23 cellular contexts compared by ENCODE assay signal in the genomic region with DNA sequence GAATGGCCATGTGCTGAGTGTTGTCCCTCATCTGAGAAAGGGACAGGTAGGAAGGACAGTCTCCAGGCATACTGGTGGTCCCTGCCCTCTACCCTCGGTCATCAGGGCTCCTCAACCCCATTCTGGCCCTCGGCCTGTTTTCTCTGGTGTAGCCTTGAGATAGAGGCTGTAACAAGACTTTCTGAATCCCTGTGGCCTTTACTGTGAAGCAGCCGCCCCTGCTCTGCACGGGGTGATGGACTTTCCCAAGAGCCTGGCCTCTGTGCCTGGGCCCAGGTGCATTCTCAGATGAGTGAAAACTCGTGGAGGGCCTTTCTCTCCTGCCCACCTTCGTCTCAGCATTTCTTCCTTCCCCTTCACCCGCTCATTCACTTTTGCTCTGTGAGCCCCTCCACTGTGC. TPM values are rescaled to one million over a fixed set of nuclear protein-coding genes. Genes with fewer than 3 reads are reported as not detected.
DNase-seq lines count a peak whose midpoint lies in the region; ATAC-seq, FAIRE-seq and TF ChIP-seq lines count a peak whose summit lies in the region.
"Had no signal": no experiment of that assay in that cellular context is flagged by ENCODE, and none has a peak within 500 bp of the region (broad histone marks: within the 10 kb centered on the region; RNA-seq: fewer than 3 reads in every experiment).

No MANE protein-coding gene starts in this region.

- H3K4me3 ChIP-seq in KMS-11 (IDR thresholded peaks at IDR 0.05; ENCODE audit: insufficient read depth, low read depth, low read length) (no peak overlapping the region), K562 (no peak overlapping the region), psoas muscle (no peak overlapping the region)
- H3K4me3 ChIP-seq: GM23248 had no signal

- WGBS in K562 (ENCODE audit: insufficient coverage, low coverage, missing lambda C conversion rate) = 8% methylated on average over 5 of the region's 7 CpGs
- WGBS in psoas muscle, 3 donors = 77 to 83% (median 80%) methylated on average over 7 of the region's 7 CpGs

- no peaks in the 10 kb centered on the region for H3K4me1 Mint-ChIP-seq in stimulated activated effector memory CD8-positive, alpha-beta T cell treated with anti-CD3 and anti-CD28 coated beads, Interleukin-12 subunit alpha, Interleukin-12 subunit beta, amount 100 ng/mL, for 72 hours
- no peaks in the 10 kb centered on the region for H3K4me1 Mint-ChIP-seq in MCF 10A (ENCODE audit: insufficient read depth, unreplicated experiment)
- H3K4me1 Mint-ChIP-seq: CD4-positive, CD25-positive, alpha-beta regulatory T cell had no signal

- intact Hi-C loops in K562 (cut with micrococcal nuclease) = no loop called here
- intact Hi-C loops in psoas muscle (cut with DNase I) = no loop called here
- intact Hi-C loops in MCF 10A (cut with micrococcal nuclease) = no loop called here

- no peak for TF ChIP-seq POLR2A in K562 (conservative IDR thresholded peaks at IDR 0.05)

- H3K9me3 ChIP-seq in K562 (replicated peaks; ENCODE audit: control insufficient read depth, insufficient read depth, low read depth, low read length) = no peaks in the 10 kb centered on the region
- no peaks in the 10 kb centered on the region for H3K9me3 ChIP-seq in psoas muscle
- H3K9me3 ChIP-seq: Caco-2 had no signal

- no peak for FAIRE-seq in K562 (lab: Jason Lieb, UNC)
- FAIRE-seq: G401.6, GM12892 had no signal

- H2AFZ ChIP-seq in KMS-11 (ENCODE audit: low read depth) = peak overlapping the region; percentile 2; the same call in 1 of the 2 replicates
- H2AFZ ChIP-seq in K562 (ENCODE audit: low read depth, low read length) = no peak overlapping the region
- H2AFZ ChIP-seq: GM23248 had no signal

- no peaks in the 10 kb centered on the region for H4K20me1 ChIP-seq in KMS-11 (ENCODE audit: insufficient read depth)
- H4K20me1 ChIP-seq in K562 (replicated peaks; ENCODE audit: control insufficient read depth, insufficient read depth, low read length) = no peaks in the 10 kb centered on the region

- H3K4me1 ChIP-seq in KMS-11 (ENCODE audit: low read depth, poor library complexity, severe bottlenecking) (no peaks in the 10 kb centered on the region), K562 (replicated peaks in 1 of 2; ENCODE audit: control insufficient read depth in 2 of 2, insufficient read depth in 2 of 2, low read length in 2 of 2) (no peaks in the 10 kb centered on the region), psoas muscle (peaks cover 30% of the 10 kb centered on the region)

- H3K36me3 ChIP-seq in KMS-11 (ENCODE audit: insufficient read depth) (no peaks in the 10 kb centered on the region), K562 (ENCODE audit: control insufficient read depth, insufficient read depth, low read length) (no peaks in the 10 kb centered on the region), psoas muscle (ENCODE audit: insufficient read depth in 1 of 2, low read depth in 1 of 2) (no peaks in the 10 kb centered on the region)

- in situ Hi-C loops in K562 (cut with MboI) = no loop called here

- POLR2A ChIA-PET in K562 (lab: Yijun Ruan, JAX) = interaction anchor here (0.5 kb wide), 1 partner anchor 10 kb away, joined by 4 read pairs; no protein-coding TSS in a partner anchor
- POLR2A ChIA-PET in MCF 10A (lab: Yijun Ruan, JAX) = interaction anchor here (1.1 kb wide), 2 partner anchors 25 to 63 kb away, joined by 3 to 5 read pairs; no protein-coding TSS in a partner anchor

- peak; percentile 23; the same call in 2 of the 3 replicates for ATAC-seq in K562
- ATAC-seq in psoas muscle = no peak
- ATAC-seq in stimulated activated effector memory CD8-positive, alpha-beta T cell treated with anti-CD3 and anti-CD28 coated beads, Interleukin-12 subunit alpha, Interleukin-12 subunit beta, amount 100 ng/mL, for 72 hours = no peak
- ATAC-seq: CD8-positive, alpha-beta T cell; HCT116 had no signal

- no peak for TF ChIP-seq RAD21 in K562 (CRISPR knock-in tag; conservative IDR thresholded peaks at IDR 0.05 in 1 of 2, IDR thresholded peaks at IDR 0.05 in 1 of 2)

- no peak overlapping the region for H3K9ac ChIP-seq in KMS-11
- H3K9ac ChIP-seq in K562 (ENCODE audit: insufficient read depth in 1 of 2, low read depth in 2 of 2, low read length in 2 of 2) = no peak overlapping the region
- H3K9ac ChIP-seq: GM23248 had no signal

- TF ChIP-seq CTCF in KMS-11 (conservative IDR thresholded peaks at IDR 0.05; ENCODE audit: low read depth, low read length) (no peak), K562 (IDR thresholded peaks at IDR 0.05 in 2 of 3, conservative IDR thresholded peaks at IDR 0.05 in 1 of 3; ENCODE audit: insufficient read depth in 2 of 3, low read depth in 1 of 3, low read length in 3 of 3) (no peak), psoas muscle (IDR thresholded peaks at IDR 0.05) (no peak), MCF 10A (IDR thresholded peaks at IDR 0.05; ENCODE audit: unreplicated experiment) (no peak)

- CTCF ChIA-PET in K562 (lab: Yijun Ruan, JAX; ENCODE audit: low intra/inter-chr PET ratio) (no interaction called here), MCF 10A (lab: Yijun Ruan, JAX) (interaction anchor here (0.7 to 7.8 kb wide), 8 partner anchors 11 to 107 kb away, joined by 3 to 123 read pairs (median 5); no protein-coding TSS in a partner anchor)

- H3K4me3 Mint-ChIP-seq in stimulated activated effector memory CD8-positive, alpha-beta T cell treated with anti-CD3 and anti-CD28 coated beads, Interleukin-12 subunit alpha, Interleukin-12 subunit beta, amount 100 ng/mL, for 72 hours = no peak overlapping the region
- H3K4me3 Mint-ChIP-seq in MCF 10A (ENCODE audit: unreplicated experiment) = no peak overlapping the region
- H3K4me3 Mint-ChIP-seq: CD4-positive, CD25-positive, alpha-beta regulatory T cell; CD8-positive, alpha-beta T cell; H9; HFFc6 had no signal

- BruUV-seq in K562 (replicated peaks; lab: Mats Ljungman, UMichigan) = no TSS peak
- no TSS peak for BruUV-seq in MCF 10A (replicated peaks; lab: Mats Ljungman, UMichigan)

- DNase-seq in K562 (ENCODE audit: extremely low read depth in 1 of 4, low spot score in 3 of 4) (no peak), psoas muscle (no peak), MCF 10A (ENCODE audit: unreplicated experiment) (no peak)
- DNase-seq in stimulated activated effector memory CD8-positive, alpha-beta T cell treated with anti-CD3 and anti-CD28 coated beads, Interleukin-12 subunit alpha, Interleukin-12 subunit beta, amount 100 ng/mL, for 72 hours (ENCODE audit: low spot score in 2 of 2) = no peak
- DNase-seq in stimulated activated naive CD4-positive, alpha-beta T cell treated with Interleukin-2 at 50 U/mL for 16 hours (lab: John Stamatoyannopoulos, UW) = no peak
- no peak for DNase-seq in stimulated activated CD4-positive, alpha-beta T cell treated with anti-CD3 and anti-CD28 coated beads, Interleukin-2, amount 100 ng/mL, for 24 hours
- DNase-seq: C1 segment of cervical spinal cord; Caco-2; CD4-positive, CD25-positive, alpha-beta regulatory T cell; CD8-positive, alpha-beta T cell; DMS153; DND-41; GM23248; H9; HFFc6 had no signal

- no peaks in the 10 kb centered on the region for H3K9me1 ChIP-seq in K562 (ENCODE audit: control insufficient read depth, insufficient read depth, low read length)

- H3K27me3 ChIP-seq in KMS-11 (ENCODE audit: insufficient read depth, low read depth) (no peaks in the 10 kb centered on the region), K562 (ENCODE audit: control insufficient read depth in 2 of 2, insufficient read depth in 2 of 2, low read length in 2 of 2) (peaks cover 27 to 54% of the 10 kb centered on the region in 2 experiments; a peak in 4 of 5 replicates), psoas muscle (ENCODE audit: insufficient read depth in 3 of 3, low read length in 2 of 3) (no peaks in the 10 kb centered on the region)

- TF ChIP-seq EP300 in K562 (IDR thresholded peaks at IDR 0.05; ENCODE audit: low read length) = no peak

- H3K4me2 ChIP-seq in KMS-11 = no peak overlapping the region
- H3K4me2 ChIP-seq in K562 (ENCODE audit: insufficient read depth, low read length) = no peak overlapping the region

- peaks cover 12% of the 10 kb centered on the region for H3K27me3 Mint-ChIP-seq in MCF 10A (ENCODE audit: insufficient read depth, unreplicated experiment)

- H3K27ac Mint-ChIP-seq in stimulated activated effector memory CD8-positive, alpha-beta T cell treated with anti-CD3 and anti-CD28 coated beads, Interleukin-12 subunit alpha, Interleukin-12 subunit beta, amount 100 ng/mL, for 72 hours = peak overlapping the region; percentile 33
- no peak overlapping the region for H3K27ac Mint-ChIP-seq in MCF 10A (ENCODE audit: low read depth, unreplicated experiment)
- H3K27ac Mint-ChIP-seq: CD8-positive, alpha-beta T cell; H9; HFFc6 had no signal

- H3K36me3 Mint-ChIP-seq in stimulated activated effector memory CD8-positive, alpha-beta T cell treated with anti-CD3 and anti-CD28 coated beads, Interleukin-12 subunit alpha, Interleukin-12 subunit beta, amount 100 ng/mL, for 72 hours = no peaks in the 10 kb centered on the region
- H3K36me3 Mint-ChIP-seq in MCF 10A (ENCODE audit: insufficient read depth, unreplicated experiment) = no peaks in the 10 kb centered on the region
- H3K36me3 Mint-ChIP-seq: CD4-positive, CD25-positive, alpha-beta regulatory T cell; CD8-positive, alpha-beta T cell had no signal

- no peaks in the 10 kb centered on the region for H3K9me3 Mint-ChIP-seq in stimulated activated effector memory CD8-positive, alpha-beta T cell treated with anti-CD3 and anti-CD28 coated beads, Interleukin-12 subunit alpha, Interleukin-12 subunit beta, amount 100 ng/mL, for 72 hours
- no peaks in the 10 kb centered on the region for H3K9me3 Mint-ChIP-seq in MCF 10A (ENCODE audit: unreplicated experiment)
- H3K9me3 Mint-ChIP-seq: CD8-positive, alpha-beta T cell; H9; HFFc6 had no signal

- H3K27ac ChIP-seq in KMS-11 (no peak overlapping the region), K562 (ENCODE audit: extremely low read depth, low read depth, low read length) (no peak overlapping the region), psoas muscle (peak overlapping the region; percentile 88)
- H3K27ac ChIP-seq: GM23248 had no signal

- H3K79me2 ChIP-seq in KMS-11 (ENCODE audit: insufficient read depth, low read depth) (no peaks in the 10 kb centered on the region), K562 (ENCODE audit: control insufficient read depth, insufficient read depth, low read length) (no peaks in the 10 kb centered on the region)

RNA-seq across cellular contexts. Expression of gene CASQ1, which starts 3.0 kb away (rescaled TPM):
- total RNA-seq in K562 (2011; cell fraction: chromatin; rRNA removed; ENCODE audit: low replicate concordance) = not detected in 2 replicates
- total RNA-seq in K562 (2011; cell fraction: nucleolus; rRNA removed) = not detected in 2 replicates
- total RNA-seq in K562 (2011; cell fraction: nucleoplasm; rRNA removed) = not detected in 2 replicates
- total RNA-seq in K562 (2014; rRNA removed) (not detected in 2 replicates), K562 (2014; rRNA removed; fragmentation: Illumina TruSeq; extraction: Trizol) (not detected in 2 replicates), K562 (2015; rRNA removed; fragmentation: Illumina TruSeq; extraction: Trizol) (not detected in 2 replicates), K562 (2021) (not detected in 2 replicates), psoas muscle (100 to 1,000 TPM; 399 to 903 (median 583) TPM), MCF 10A (2022) (not detected in 2 replicates)
- polyA plus RNA-seq in K562 (2011; rRNA removed) (not detected in 2 replicates), K562 (2014; fragmentation: Illumina TruSeq; extraction: Trizol) (not detected in 2 replicates), K562 (2014; fragmentation: Nextera tagmentation; extraction: Ambion mirVana) (not detected), K562 (2014; rRNA removed) (not detected in 2 replicates), psoas muscle (100 to 1,000 TPM; 171 to 412 (median 329) TPM)
- polyA plus RNA-seq in K562 (2011; cell fraction: cytosol; rRNA removed) = not detected in 2 replicates
- not detected in 2 replicates for polyA plus RNA-seq in K562 (2011; cell fraction: nucleus; rRNA removed)
- 0.08 and 0.39 TPM in 2 replicates for polyA plus RNA-seq in K562 (2012)
- not detected in 2 replicates for polyA minus RNA-seq in K562 (2011; rRNA and poly(A)+ RNA removed)
- polyA minus RNA-seq in K562 (2011; cell fraction: cytosol; rRNA and poly(A)+ RNA removed) = not detected in 2 replicates
- polyA minus RNA-seq in K562 (2011; cell fraction: nucleus; rRNA and poly(A)+ RNA removed) = not detected in 2 replicates
- total RNA-seq: A673; Caco-2; CD4-positive, CD25-positive, alpha-beta regulatory T cell; CD8-positive, alpha-beta T cell had no signal
- polyA plus RNA-seq: CD4-positive, CD25-positive, alpha-beta regulatory T cell; GM23248 had no signal

RNA-seq across cellular contexts. Expression of gene PEA15, which starts 17.8 kb away (rescaled TPM):
- total RNA-seq in K562 (2011; cell fraction: chromatin; rRNA removed; ENCODE audit: low replicate concordance) = 10.6 and 15.9 TPM in 2 replicates
- total RNA-seq in K562 (2011; cell fraction: nucleolus; rRNA removed) = 10.9 and 11.2 TPM in 2 replicates
- total RNA-seq in K562 (2011; cell fraction: nucleoplasm; rRNA removed) = 16.1 and 27.3 TPM in 2 replicates
- 23.4 and 32.7 TPM in 2 replicates for total RNA-seq in K562 (2014; rRNA removed)
- total RNA-seq in K562 (2014; rRNA removed; fragmentation: Illumina TruSeq; extraction: Trizol) = 43.0 and 43.5 TPM in 2 replicates
- 34.4 and 34.8 TPM in 2 replicates for total RNA-seq in K562 (2015; rRNA removed; fragmentation: Illumina TruSeq; extraction: Trizol)
- total RNA-seq in K562 (2021) = 32.3 and 35.4 TPM in 2 replicates
- 78.7 and 139 TPM in 2 replicates for polyA plus RNA-seq in K562 (2011; rRNA removed)
- 70.2 and 90.8 TPM in 2 replicates for polyA plus RNA-seq in K562 (2011; cell fraction: cytosol; rRNA removed)
- 36.1 and 50.9 TPM in 2 replicates for polyA plus RNA-seq in K562 (2011; cell fraction: nucleus; rRNA removed)
- polyA plus RNA-seq in K562 (2012) = 40.4 and 51.5 TPM in 2 replicates
- polyA plus RNA-seq in K562 (2014; fragmentation: Illumina TruSeq; extraction: Trizol) = 155 and 175 TPM in 2 replicates
- 10 to 100 TPM in 1 of 2 experiments, 1 to 10 TPM in 1; 8.2 to 11.9 TPM for polyA plus RNA-seq in K562 (2014; fragmentation: Nextera tagmentation; extraction: Ambion mirVana)
- 54.3 and 58.5 TPM in 2 replicates for polyA plus RNA-seq in K562 (2014; rRNA removed)
- polyA minus RNA-seq in K562 (2011; rRNA and poly(A)+ RNA removed) = 35.0 and 68.8 TPM in 2 replicates
- polyA minus RNA-seq in K562 (2011; cell fraction: cytosol; rRNA and poly(A)+ RNA removed) = 23.9 and 34.5 TPM in 2 replicates
- polyA minus RNA-seq in K562 (2011; cell fraction: nucleus; rRNA and poly(A)+ RNA removed) = 5.3 and 7.7 TPM in 2 replicates
- 100 to 1,000 TPM in 2 of 4 donors, 10 to 100 TPM in 2; 51.2 to 232 (median 95.8) TPM for total RNA-seq in psoas muscle
- 100 to 1,000 TPM in 1 of 3 donors, 10 to 100 TPM in 2; 83.4 to 111 (median 95.9) TPM for polyA plus RNA-seq in psoas muscle
- total RNA-seq in MCF 10A (2022) = 183 and 198 TPM in 2 replicates

RNA-seq across cellular contexts. Expression of gene ATP1A4, which starts 36.0 kb away (rescaled TPM):
- not detected in 2 replicates for total RNA-seq in K562 (2011; cell fraction: chromatin; rRNA removed; ENCODE audit: low replicate concordance)
- not detected in 2 replicates for total RNA-seq in K562 (2011; cell fraction: nucleolus; rRNA removed)
- total RNA-seq in K562 (2011; cell fraction: nucleoplasm; rRNA removed) = not detected in 2 replicates
- total RNA-seq in K562 (2014; rRNA removed) = not detected in 2 replicates
- total RNA-seq in K562 (2014; rRNA removed; fragmentation: Illumina TruSeq; extraction: Trizol) = not detected in 2 replicates
- not detected in 2 replicates for total RNA-seq in K562 (2015; rRNA removed; fragmentation: Illumina TruSeq; extraction: Trizol)
- total RNA-seq in K562 (2021) = not detected in 2 replicates
- not detected in 2 replicates for polyA plus RNA-seq in K562 (2011; rRNA removed)
- polyA plus RNA-seq in K562 (2011; cell fraction: cytosol; rRNA removed) = not detected in 2 replicates
- polyA plus RNA-seq in K562 (2011; cell fraction: nucleus; rRNA removed) = not detected in 2 replicates
- polyA plus RNA-seq in K562 (2012) = 0.07 TPM in 1 of 2 replicates, not detected in the other
- polyA plus RNA-seq in K562 (2014; fragmentation: Illumina TruSeq; extraction: Trizol) = not detected in 2 replicates
- polyA plus RNA-seq in K562 (2014; fragmentation: Nextera tagmentation; extraction: Ambion mirVana) = under 1 TPM in 1 of 2 experiments, not detected in 1; 0.07 TPM
- not detected in 2 replicates for polyA plus RNA-seq in K562 (2014; rRNA removed)
- not detected in 2 replicates for polyA minus RNA-seq in K562 (2011; rRNA and poly(A)+ RNA removed)
- not detected in 2 replicates for polyA minus RNA-seq in K562 (2011; cell fraction: cytosol; rRNA and poly(A)+ RNA removed)
- not detected in 2 replicates for polyA minus RNA-seq in K562 (2011; cell fraction: nucleus; rRNA and poly(A)+ RNA removed)
- 1 to 10 TPM in 1 of 4 donors, under 1 TPM in 3; 0.07 to 2.0 (median 0.38) TPM for total RNA-seq in psoas muscle
- polyA plus RNA-seq in psoas muscle = 1 to 10 TPM in 1 of 3 donors, under 1 TPM in 2; 0.03 to 1.3 (median 0.13) TPM
- total RNA-seq in MCF 10A (2022) = not detected in 2 replicates
- total RNA-seq: A172; A673; Caco-2; CD4-positive, CD25-positive, alpha-beta regulatory T cell; CD8-positive, alpha-beta T cell; GM23248; H4; HFFc6 had no signal
- polyA plus RNA-seq: BJ; CD4-positive, CD25-positive, alpha-beta regulatory T cell; GM23248 had no signal

Comparison
In these comparisons a context has a peak if more than half of its experiments do, and no peak if none do; other contexts are left out.
1. RNA of gene CASQ1, which starts 3.0 kb away (total RNA-seq): 399 to 903 TPM in psoas muscle; not detected in K562 and not detected in MCF 10A; every median in the first group is over 100 times any median in the second.